In genomic region chr1:190022709-190023108, GRCh38 we compare ENCODE assay signal across 13 cellular contexts.
DNase-seq lines count a peak whose midpoint lies in the region; ATAC-seq and TF ChIP-seq lines count a peak whose summit lies in the region.
"Had no signal": no experiment of that assay in that cellular context is flagged by ENCODE, and none has a peak within 500 bp of the region (broad histone marks: within the 10 kb centered on the region; RNA-seq: fewer than 3 reads in every experiment).

No MANE protein-coding gene starts in this region.

- H3K27ac ChIP-seq in fibroblast of lung (ENCODE audit: insufficient read depth, low read length), result no peak overlapping the region
- H3K27ac ChIP-seq: C4-2B, GM23248 had no signal

- H3K79me2 ChIP-seq in fibroblast of lung (ENCODE audit: control insufficient read depth, insufficient read depth, low read length), result no peaks in the 10 kb centered on the region

- no peak overlapping the region for H2AFZ ChIP-seq in fibroblast of lung (ENCODE audit: low read length)
- H2AFZ ChIP-seq: GM23248 had no signal

- ATAC-seq in GM18517 (IDR thresholded peaks at IDR 0.05; ENCODE audit: unreplicated experiment), result peak; percentile 53
- ATAC-seq in HG02885 (IDR thresholded peaks at IDR 0.05; ENCODE audit: poor library complexity, unreplicated experiment), result peak; percentile 87

- no peak for TF ChIP-seq CTCF in fibroblast of lung (conservative IDR thresholded peaks at IDR 0.05 in 1 of 2, IDR thresholded peaks at IDR 0.05 in 1 of 2; ENCODE audit: low read depth in 1 of 2, low read length in 2 of 2)

- no peaks in the 10 kb centered on the region for H4K20me1 ChIP-seq in fibroblast of lung (ENCODE audit: control insufficient read depth, extremely low read depth, insufficient read depth, low read length)

- no peaks in the 10 kb centered on the region for H3K27me3 ChIP-seq in fibroblast of lung (ENCODE audit: control insufficient read depth, insufficient read depth, low read length)

- H3K4me2 ChIP-seq in fibroblast of lung (ENCODE audit: extremely low read depth, insufficient read depth, low read length), result no peak overlapping the region

- no peaks in the 10 kb centered on the region for H3K4me1 ChIP-seq in fibroblast of lung (ENCODE audit: control insufficient read depth, extremely low read depth, insufficient read depth, low read length)

- no peak overlapping the region for H3K4me3 ChIP-seq in fibroblast of lung (replicated peaks in 1 of 4; ENCODE audit: control extremely low read depth in 1 of 4, insufficient read depth in 1 of 4, low read depth in 3 of 4, low read length in 4 of 4)
- H3K4me3 ChIP-seq: GM23248 had no signal

- H3K9ac ChIP-seq in fibroblast of lung (ENCODE audit: insufficient read depth, low read length), result no peak overlapping the region
- H3K9ac ChIP-seq: GM23248 had no signal

- H3K36me3 ChIP-seq in fibroblast of lung (ENCODE audit: control insufficient read depth, insufficient read depth, low read length), result no peaks in the 10 kb centered on the region

- no peaks in the 10 kb centered on the region for H3K9me3 ChIP-seq in fibroblast of lung (ENCODE audit: control insufficient read depth, insufficient read depth, low read depth, low read length)

- peak; percentile 51 for DNase-seq in OCI-M1 (lab: John Stamatoyannopoulos, UW)
- peak; percentile 44 to 74 for DNase-seq in fibroblast of lung (ENCODE audit: low read depth in 2 of 2)
- DNase-seq in NOMO-1 treated with dmso at 0.1 percent for 144 hours (lab: John Stamatoyannopoulos, UW; ENCODE audit: unreplicated experiment), result no peak
- no peak for DNase-seq in NCI-H748 (lab: John Stamatoyannopoulos, UW; ENCODE audit: unreplicated experiment)
- DNase-seq in hypothalamus (lab: John Stamatoyannopoulos, UW), result no peak
- no peak for DNase-seq in mesenteric fat pad (ENCODE audit: low spot score)
- DNase-seq: activated CD4-positive, alpha-beta T cell treated with anti-CD3 and anti-CD28 coated beads for 1 hour; central memory CD4-positive, alpha-beta T cell; GM23248; NCI-H510A treated with DMSO at 0.1 percent for 48 hours had no signal

Comparison
In these comparisons a context has a peak if more than half of its experiments do, and no peak if none do; other contexts are left out.
1. DNase-seq: peak in OCI-M1 (single experiment) and fibroblast of lung (2 of 2); none in NOMO-1 treated with dmso at 0.1 percent for 144 hours (single experiment), NCI-H748 (single experiment), hypothalamus (0 of 51) and mesenteric fat pad (single experiment).